ENCODE assay signal across 21 cellular contexts in the genomic region with DNA sequence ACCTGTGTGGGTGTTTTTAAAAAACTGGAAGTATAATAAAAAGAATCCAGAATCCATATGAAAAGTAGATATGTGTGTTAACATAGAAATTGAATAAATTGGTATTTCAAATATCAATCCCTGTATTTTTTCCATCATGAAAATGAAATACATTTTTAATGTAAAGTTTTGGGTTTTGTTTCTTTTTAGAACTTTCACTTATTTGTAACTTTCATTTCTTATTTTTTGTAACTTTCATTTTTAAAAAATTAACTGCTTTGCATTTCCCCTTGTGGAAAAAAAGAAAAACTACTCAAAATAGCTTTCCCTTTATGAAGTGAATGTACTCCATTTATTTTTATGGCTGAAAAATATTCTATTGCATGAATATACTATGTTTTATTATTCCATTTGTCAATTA.
A peak's percentile ranks its signal among the peaks of the same experiment; 100 is the strongest.
DNase-seq lines count a peak whose midpoint lies in the region; ATAC-seq, FAIRE-seq and TF ChIP-seq lines count a peak whose summit lies in the region.
"Had no signal": no experiment of that assay in that cellular context is flagged by ENCODE, and none has a peak within 500 bp of the region (broad histone marks: within the 10 kb centered on the region; RNA-seq: fewer than 3 reads in every experiment).

No MANE protein-coding gene starts in this region.

- TF ChIP-seq CTCF in OCI-LY3 (IDR thresholded peaks at IDR 0.05; ENCODE audit: low read depth, low read length), result no peak
- TF ChIP-seq CTCF in endothelial cell of umbilical vein (IDR thresholded peaks at IDR 0.05; ENCODE audit: extremely low read depth in 1 of 2, insufficient read depth in 1 of 2, low read depth in 1 of 2, low read length in 2 of 2), result no peak

- intact Hi-C loops in endothelial cell of umbilical vein (cut with micrococcal nuclease), result loop anchor here (1.0 kb wide), 1 partner anchor 8 kb away; no protein-coding TSS in a partner anchor

- H3K9me3 ChIP-seq in OCI-LY3 (ENCODE audit: insufficient read depth, low read length) (no peaks in the 10 kb centered on the region), endothelial cell of umbilical vein (replicated peaks; ENCODE audit: control insufficient read depth, insufficient read depth, low read length) (no peaks in the 10 kb centered on the region)
- H3K9me3 ChIP-seq: BLaER1 treated with 17β-estradiol and CSF1 and Interleukin-3, amounts not matched to agents 10 nM and 100 nM had no signal

- H3K4me1 Mint-ChIP-seq in activated naive CD8-positive, alpha-beta T cell treated with anti-CD3 and anti-CD28 coated beads for 36 hours, result peaks cover 17% of the 10 kb centered on the region
- peaks cover 15% of the 10 kb centered on the region for H3K4me1 Mint-ChIP-seq in activated naive CD8-positive, alpha-beta T cell treated with anti-CD3 and anti-CD28 coated beads, Interleukin-2, amount 50 U/mL, for 24 hours
- H3K4me1 Mint-ChIP-seq in immature natural killer cell, result peaks cover 0 to 13% of the 10 kb centered on the region in 2 donors

- no peaks in the 10 kb centered on the region for H3K36me3 Mint-ChIP-seq in activated naive CD8-positive, alpha-beta T cell treated with anti-CD3 and anti-CD28 coated beads for 36 hours
- H3K36me3 Mint-ChIP-seq in activated naive CD8-positive, alpha-beta T cell treated with anti-CD3 and anti-CD28 coated beads, Interleukin-2, amount 50 U/mL, for 24 hours (ENCODE audit: low read depth), result no peaks in the 10 kb centered on the region
- peaks cover 0 to 3% (median 0%) of the 10 kb centered on the region in 3 donors for H3K36me3 Mint-ChIP-seq in immature natural killer cell
- H3K36me3 Mint-ChIP-seq: CD8-positive, alpha-beta T cell had no signal

- peak overlapping the region; percentile 25 for H3K27ac Mint-ChIP-seq in activated naive CD8-positive, alpha-beta T cell treated with anti-CD3 and anti-CD28 coated beads for 36 hours
- H3K27ac Mint-ChIP-seq in activated naive CD8-positive, alpha-beta T cell treated with anti-CD3 and anti-CD28 coated beads, Interleukin-2, amount 50 U/mL, for 24 hours, result no peak overlapping the region
- no peak overlapping the region for H3K27ac Mint-ChIP-seq in immature natural killer cell
- H3K27ac Mint-ChIP-seq: CD8-positive, alpha-beta T cell; H9 had no signal

- peaks cover 26% of the 10 kb centered on the region for H3K4me1 ChIP-seq in OCI-LY3 (ENCODE audit: low read length)
- H3K4me1 ChIP-seq in endothelial cell of umbilical vein (ENCODE audit: control insufficient read depth, extremely low read depth, insufficient read depth, low read length), result peaks cover 32% of the 10 kb centered on the region

- H3K79me2 ChIP-seq in OCI-LY3 (ENCODE audit: low read length), result no peaks in the 10 kb centered on the region
- H3K79me2 ChIP-seq in endothelial cell of umbilical vein (ENCODE audit: control insufficient read depth, insufficient read depth, low read length), result no peaks in the 10 kb centered on the region

- H3K4me3 ChIP-seq in OCI-LY3 (ENCODE audit: low read length) (peak overlapping the region; percentile 2; the same call in 1 of the 2 replicates), endothelial cell of umbilical vein (replicated peaks in 1 of 3; ENCODE audit: insufficient read depth in 1 of 3, low read depth in 1 of 3, low read length in 3 of 3) (no peak overlapping the region)
- H3K4me3 ChIP-seq: BLaER1 treated with 17β-estradiol and CSF1 and Interleukin-3, amounts not matched to agents 10 nM and 100 nM; K562 had no signal

- H3K9me3 Mint-ChIP-seq in activated naive CD8-positive, alpha-beta T cell treated with anti-CD3 and anti-CD28 coated beads for 36 hours, result no peaks in the 10 kb centered on the region
- H3K9me3 Mint-ChIP-seq in activated naive CD8-positive, alpha-beta T cell treated with anti-CD3 and anti-CD28 coated beads, Interleukin-2, amount 50 U/mL, for 24 hours, result no peaks in the 10 kb centered on the region
- no peaks in the 10 kb centered on the region for H3K9me3 Mint-ChIP-seq in immature natural killer cell
- H3K9me3 Mint-ChIP-seq: CD8-positive, alpha-beta T cell; H9 had no signal

- no peak overlapping the region for H3K4me3 Mint-ChIP-seq in activated naive CD8-positive, alpha-beta T cell treated with anti-CD3 and anti-CD28 coated beads for 36 hours
- H3K4me3 Mint-ChIP-seq in activated naive CD8-positive, alpha-beta T cell treated with anti-CD3 and anti-CD28 coated beads, Interleukin-2, amount 50 U/mL, for 24 hours, result no peak overlapping the region
- no peak overlapping the region for H3K4me3 Mint-ChIP-seq in immature natural killer cell
- H3K4me3 Mint-ChIP-seq: B cell; CD8-positive, alpha-beta T cell; H9 had no signal

- H3K27me3 Mint-ChIP-seq in activated naive CD8-positive, alpha-beta T cell treated with anti-CD3 and anti-CD28 coated beads for 36 hours, result no peaks in the 10 kb centered on the region
- H3K27me3 Mint-ChIP-seq in activated naive CD8-positive, alpha-beta T cell treated with anti-CD3 and anti-CD28 coated beads, Interleukin-2, amount 50 U/mL, for 24 hours, result peaks cover 5% of the 10 kb centered on the region
- H3K27me3 Mint-ChIP-seq in immature natural killer cell (ENCODE audit: low read depth in 3 of 3), result peaks cover 0 to 10% (median 5%) of the 10 kb centered on the region in 3 donors

- ATAC-seq in activated naive CD8-positive, alpha-beta T cell treated with anti-CD3 and anti-CD28 coated beads, Interleukin-2, amount 50 U/mL, for 24 hours, result no peak
- ATAC-seq in GM21529 (IDR thresholded peaks at IDR 0.05; ENCODE audit: unreplicated experiment), result no peak
- ATAC-seq: CD8-positive, alpha-beta T cell; K562 had no signal

- H3K27me3 ChIP-seq in OCI-LY3 (ENCODE audit: low read depth, low read length) (no peaks in the 10 kb centered on the region), endothelial cell of umbilical vein (ENCODE audit: control insufficient read depth in 2 of 2, insufficient read depth in 2 of 2, low read length in 2 of 2) (no peaks in the 10 kb centered on the region)
- H3K27me3 ChIP-seq: BLaER1 treated with 17β-estradiol and CSF1 and Interleukin-3, amounts not matched to agents 10 nM and 100 nM had no signal

- no peak for DNase-seq in activated naive CD8-positive, alpha-beta T cell treated with anti-CD3 and anti-CD28 coated beads for 36 hours
- no peak for DNase-seq in activated naive CD8-positive, alpha-beta T cell treated with anti-CD3 and anti-CD28 coated beads, Interleukin-2, amount 50 U/mL, for 24 hours
- DNase-seq in endothelial cell of umbilical vein (ENCODE audit: low read depth, low spot score) (no peak), immature natural killer cell (no peak), NCI-H1105 (lab: John Stamatoyannopoulos, UW) (no peak), NCI-H524 treated with DMSO at 0.1 percent for 48 hours (lab: John Stamatoyannopoulos, UW) (no peak)
- DNase-seq: 8988T; CD8-positive, alpha-beta T cell; DMS 273 treated with DMSO at 0.1 percent for 48 hours; DMS53; DND-41; GDM1; H9; IMR-90 had no signal

- no peaks in the 10 kb centered on the region for H4K20me1 ChIP-seq in OCI-LY3 (ENCODE audit: insufficient read depth, low read length)
- no peaks in the 10 kb centered on the region for H4K20me1 ChIP-seq in endothelial cell of umbilical vein (replicated peaks; ENCODE audit: control insufficient read depth, extremely low read depth, insufficient read depth, low read length)
- H4K20me1 ChIP-seq: BLaER1 treated with 17β-estradiol and CSF1 and Interleukin-3, amounts not matched to agents 10 nM and 100 nM had no signal

- H3K9ac ChIP-seq in OCI-LY3 (ENCODE audit: low read length) (no peak overlapping the region), endothelial cell of umbilical vein (replicated peaks; ENCODE audit: extremely low read depth, insufficient read depth, low read length) (peak overlapping the region; percentile 37)
- H3K9ac ChIP-seq: BLaER1 treated with 17β-estradiol and CSF1 and Interleukin-3, amounts not matched to agents 10 nM and 100 nM had no signal

- no peak for TF ChIP-seq POLR2A in endothelial cell of umbilical vein (IDR thresholded peaks at IDR 0.05; ENCODE audit: low read depth, low read length)

- BruUV-seq in endothelial cell of umbilical vein (replicated peaks; lab: Mats Ljungman, UMichigan), result no TSS peak

- H3K4me2 ChIP-seq in OCI-LY3 (ENCODE audit: low read length) (peak overlapping the region; percentile 55), endothelial cell of umbilical vein (ENCODE audit: insufficient read depth, low read length) (peak overlapping the region; percentile 79)
- H3K4me2 ChIP-seq: BLaER1 treated with 17β-estradiol and CSF1 and Interleukin-3, amounts not matched to agents 10 nM and 100 nM had no signal

- FAIRE-seq in endothelial cell of umbilical vein (lab: Jason Lieb, UNC), result no peak
- FAIRE-seq: H1, K562 had no signal

- H3K36me3 ChIP-seq in OCI-LY3 (replicated peaks; ENCODE audit: low read depth, low read length) (no peaks in the 10 kb centered on the region), endothelial cell of umbilical vein (ENCODE audit: control insufficient read depth in 2 of 2, extremely low read depth in 1 of 2, insufficient read depth in 2 of 2, low read length in 2 of 2) (no peaks in the 10 kb centered on the region)
- H3K36me3 ChIP-seq: BLaER1 treated with 17β-estradiol and CSF1 and Interleukin-3, amounts not matched to agents 10 nM and 100 nM had no signal

- H2AFZ ChIP-seq in OCI-LY3 (ENCODE audit: low read depth, low read length) (no peak overlapping the region), endothelial cell of umbilical vein (ENCODE audit: low read depth, low read length) (no peak overlapping the region)

- dilution Hi-C loops in endothelial cell of umbilical vein (cut with MboI; ENCODE audit: extremely low pct_ligation_motif_present, low sequenced_read_pairs), result no loop called here

- peak overlapping the region; percentile 42; the same call in 1 of the 2 replicates for H3K27ac ChIP-seq in OCI-LY3 (ENCODE audit: low read length)
- H3K27ac ChIP-seq in endothelial cell of umbilical vein (ENCODE audit: insufficient read depth, low read depth, low read length), result peak overlapping the region; percentile 77
- H3K27ac ChIP-seq: BLaER1 treated with 17β-estradiol and CSF1 and Interleukin-3, amounts not matched to agents 10 nM and 100 nM; HL-60 had no signal

- H3K9me1 ChIP-seq in endothelial cell of umbilical vein (replicated peaks; ENCODE audit: control insufficient read depth, extremely low read depth, insufficient read depth, low read length), result no peaks in the 10 kb centered on the region

- CTCF ChIA-PET in endothelial cell of umbilical vein (lab: Charles Lee), result interaction anchor here (1.0 to 1.8 kb wide), 2 partner anchors 12 to 26 kb away, joined by 3 to 8 read pairs; no protein-coding TSS in a partner anchor

- POLR2A ChIA-PET in endothelial cell of umbilical vein (lab: Charles Lee), result no interaction called here

TF ChIP-seq in endothelial cell of umbilical vein, 7 proteins besides CTCF, POLR2A, EP300 and RAD21:
- no peak for TF ChIP-seq GATA2 (IDR thresholded peaks at IDR 0.05; ENCODE audit: insufficient read depth, insufficient read length, low read depth, low read length)
- no peak for TF ChIP-seq MYC (IDR thresholded peaks at IDR 0.05; ENCODE audit: low read depth, low read length)
- no peak for TF ChIP-seq EZH2 (IDR thresholded peaks at IDR 0.05; ENCODE audit: borderline replicate concordance, low read depth, low read length, severe bottlenecking)
